ENCODE assay signal across 1 cellular context in genomic region chr2:208265807-208266640, GRCh38.
TF ChIP-seq lines count a peak whose summit lies in the region.

A gene with protein sequence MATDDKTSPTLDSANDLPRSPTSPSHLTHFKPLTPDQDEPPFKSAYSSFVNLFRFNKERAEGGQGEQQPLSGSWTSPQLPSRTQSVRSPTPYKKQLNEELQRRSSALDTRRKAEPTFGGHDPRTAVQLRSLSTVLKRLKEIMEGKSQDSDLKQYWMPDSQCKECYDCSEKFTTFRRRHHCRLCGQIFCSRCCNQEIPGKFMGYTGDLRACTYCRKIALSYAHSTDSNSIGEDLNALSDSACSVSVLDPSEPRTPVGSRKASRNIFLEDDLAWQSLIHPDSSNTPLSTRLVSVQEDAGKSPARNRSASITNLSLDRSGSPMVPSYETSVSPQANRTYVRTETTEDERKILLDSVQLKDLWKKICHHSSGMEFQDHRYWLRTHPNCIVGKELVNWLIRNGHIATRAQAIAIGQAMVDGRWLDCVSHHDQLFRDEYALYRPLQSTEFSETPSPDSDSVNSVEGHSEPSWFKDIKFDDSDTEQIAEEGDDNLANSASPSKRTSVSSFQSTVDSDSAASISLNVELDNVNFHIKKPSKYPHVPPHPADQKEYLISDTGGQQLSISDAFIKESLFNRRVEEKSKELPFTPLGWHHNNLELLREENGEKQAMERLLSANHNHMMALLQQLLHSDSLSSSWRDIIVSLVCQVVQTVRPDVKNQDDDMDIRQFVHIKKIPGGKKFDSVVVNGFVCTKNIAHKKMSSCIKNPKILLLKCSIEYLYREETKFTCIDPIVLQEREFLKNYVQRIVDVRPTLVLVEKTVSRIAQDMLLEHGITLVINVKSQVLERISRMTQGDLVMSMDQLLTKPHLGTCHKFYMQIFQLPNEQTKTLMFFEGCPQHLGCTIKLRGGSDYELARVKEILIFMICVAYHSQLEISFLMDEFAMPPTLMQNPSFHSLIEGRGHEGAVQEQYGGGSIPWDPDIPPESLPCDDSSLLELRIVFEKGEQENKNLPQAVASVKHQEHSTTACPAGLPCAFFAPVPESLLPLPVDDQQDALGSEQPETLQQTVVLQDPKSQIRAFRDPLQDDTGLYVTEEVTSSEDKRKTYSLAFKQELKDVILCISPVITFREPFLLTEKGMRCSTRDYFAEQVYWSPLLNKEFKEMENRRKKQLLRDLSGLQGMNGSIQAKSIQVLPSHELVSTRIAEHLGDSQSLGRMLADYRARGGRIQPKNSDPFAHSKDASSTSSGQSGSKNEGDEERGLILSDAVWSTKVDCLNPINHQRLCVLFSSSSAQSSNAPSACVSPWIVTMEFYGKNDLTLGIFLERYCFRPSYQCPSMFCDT (N-terminal part only) (plus strand): TSS chr2:208266255. CDS start chr2:208271520, 5,265 bp downstream.

TF ChIP-seq in HepG2, 621 proteins besides CTCF, POLR2A, EP300 and RAD21 (continued from another document and continues in another):
- TF ChIP-seq CREBL2 (CRISPR knock-in tag; IDR thresholded peaks at IDR 0.05; ENCODE audit: borderline replicate concordance): no peak
- peak; percentile 95 for TF ChIP-seq RXRA (CRISPR knock-in tag; IDR thresholded peaks at IDR 0.05)
- peak; percentile 90 for TF ChIP-seq ZMYM2 (CRISPR knock-in tag; IDR thresholded peaks at IDR 0.05)
- peak; percentile 82 for TF ChIP-seq ZNF276 (CRISPR knock-in tag; IDR thresholded peaks at IDR 0.05; ENCODE audit: low read depth)
- no peak for TF ChIP-seq ZNF207 (IDR thresholded peaks at IDR 0.05; ENCODE audit: borderline replicate concordance)
- TF ChIP-seq ZNF253 (CRISPR knock-in tag; IDR thresholded peaks at IDR 0.05; ENCODE audit: borderline replicate concordance): no peak
- TF ChIP-seq ZBTB3 (CRISPR knock-in tag; IDR thresholded peaks at IDR 0.05; ENCODE audit: borderline replicate concordance, low read depth): peak; percentile 79; the same call in 1 of the 2 replicates
- no peak for TF ChIP-seq NPAS2 (CRISPR knock-in tag; IDR thresholded peaks at IDR 0.05; ENCODE audit: borderline replicate concordance)
- TF ChIP-seq, protein P1, sequence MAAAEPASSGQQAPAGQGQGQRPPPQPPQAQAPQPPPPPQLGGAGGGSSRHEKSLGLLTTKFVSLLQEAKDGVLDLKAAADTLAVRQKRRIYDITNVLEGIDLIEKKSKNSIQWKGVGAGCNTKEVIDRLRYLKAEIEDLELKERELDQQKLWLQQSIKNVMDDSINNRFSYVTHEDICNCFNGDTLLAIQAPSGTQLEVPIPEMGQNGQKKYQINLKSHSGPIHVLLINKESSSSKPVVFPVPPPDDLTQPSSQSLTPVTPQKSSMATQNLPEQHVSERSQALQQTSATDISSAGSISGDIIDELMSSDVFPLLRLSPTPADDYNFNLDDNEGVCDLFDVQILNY (CRISPR knock-in tag; conservative IDR thresholded peaks at IDR 0.05): no peak
- TF ChIP-seq JDP2 (CRISPR knock-in tag; IDR thresholded peaks at IDR 0.05; ENCODE audit: borderline replicate concordance): no peak; the same call in 1 of the 2 replicates
- TF ChIP-seq, protein P2, sequence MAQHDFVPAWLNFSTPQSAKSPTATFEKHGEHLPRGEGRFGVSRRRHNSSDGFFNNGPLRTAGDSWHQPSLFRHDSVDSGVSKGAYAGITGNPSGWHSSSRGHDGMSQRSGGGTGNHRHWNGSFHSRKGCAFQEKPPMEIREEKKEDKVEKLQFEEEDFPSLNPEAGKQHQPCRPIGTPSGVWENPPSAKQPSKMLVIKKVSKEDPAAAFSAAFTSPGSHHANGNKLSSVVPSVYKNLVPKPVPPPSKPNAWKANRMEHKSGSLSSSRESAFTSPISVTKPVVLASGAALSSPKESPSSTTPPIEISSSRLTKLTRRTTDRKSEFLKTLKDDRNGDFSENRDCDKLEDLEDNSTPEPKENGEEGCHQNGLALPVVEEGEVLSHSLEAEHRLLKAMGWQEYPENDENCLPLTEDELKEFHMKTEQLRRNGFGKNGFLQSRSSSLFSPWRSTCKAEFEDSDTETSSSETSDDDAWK (CRISPR knock-in tag; IDR thresholded peaks at IDR 0.05): no peak
- no peak for TF ChIP-seq JARID2 (CRISPR knock-in tag; IDR thresholded peaks at IDR 0.05; ENCODE audit: insufficient replicate concordance)
- TF ChIP-seq ZNF557 (CRISPR knock-in tag; IDR thresholded peaks at IDR 0.05): no peak; the same call in 1 of the 2 replicates
- TF ChIP-seq ZNF589 (CRISPR knock-in tag; conservative IDR thresholded peaks at IDR 0.05): peak; percentile 82; the same call in 1 of the 2 replicates
- TF ChIP-seq CREM (IDR thresholded peaks at IDR 0.05): peak; percentile 88
- no peak for TF ChIP-seq CREM (CRISPR knock-in tag; IDR thresholded peaks at IDR 0.05)
- TF ChIP-seq U2AF2 (IDR thresholded peaks at IDR 0.05; ENCODE audit: low read depth, low read length): no peak
- TF ChIP-seq NFIB (CRISPR knock-in tag; IDR thresholded peaks at IDR 0.05; ENCODE audit: borderline replicate concordance): no peak
- no peak for TF ChIP-seq ZSCAN22 (CRISPR knock-in tag; IDR thresholded peaks at IDR 0.05)
- TF ChIP-seq AKAP8 (CRISPR knock-in tag; IDR thresholded peaks at IDR 0.05): peak; percentile 74; the same call in 1 of the 2 replicates
- no peak; the same call in 1 of the 2 replicates for TF ChIP-seq ZNF503 (CRISPR knock-in tag; IDR thresholded peaks at IDR 0.05)
- TF ChIP-seq NCOA2 (CRISPR knock-in tag; IDR thresholded peaks at IDR 0.05): peak; percentile 47; the same call in 1 of the 2 replicates
- TF ChIP-seq ZNF562 (CRISPR knock-in tag; IDR thresholded peaks at IDR 0.05; ENCODE audit: borderline replicate concordance): peak; percentile 54; the same call in 1 of the 2 replicates
- TF ChIP-seq, protein P3, sequence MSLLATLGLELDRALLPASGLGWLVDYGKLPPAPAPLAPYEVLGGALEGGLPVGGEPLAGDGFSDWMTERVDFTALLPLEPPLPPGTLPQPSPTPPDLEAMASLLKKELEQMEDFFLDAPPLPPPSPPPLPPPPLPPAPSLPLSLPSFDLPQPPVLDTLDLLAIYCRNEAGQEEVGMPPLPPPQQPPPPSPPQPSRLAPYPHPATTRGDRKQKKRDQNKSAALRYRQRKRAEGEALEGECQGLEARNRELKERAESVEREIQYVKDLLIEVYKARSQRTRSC (CRISPR knock-in tag; IDR thresholded peaks at IDR 0.05; ENCODE audit: low read depth): 0 out of 2 replicates have a peak, but pooled peaks have one; percentile 70
- TF ChIP-seq, protein P4, sequence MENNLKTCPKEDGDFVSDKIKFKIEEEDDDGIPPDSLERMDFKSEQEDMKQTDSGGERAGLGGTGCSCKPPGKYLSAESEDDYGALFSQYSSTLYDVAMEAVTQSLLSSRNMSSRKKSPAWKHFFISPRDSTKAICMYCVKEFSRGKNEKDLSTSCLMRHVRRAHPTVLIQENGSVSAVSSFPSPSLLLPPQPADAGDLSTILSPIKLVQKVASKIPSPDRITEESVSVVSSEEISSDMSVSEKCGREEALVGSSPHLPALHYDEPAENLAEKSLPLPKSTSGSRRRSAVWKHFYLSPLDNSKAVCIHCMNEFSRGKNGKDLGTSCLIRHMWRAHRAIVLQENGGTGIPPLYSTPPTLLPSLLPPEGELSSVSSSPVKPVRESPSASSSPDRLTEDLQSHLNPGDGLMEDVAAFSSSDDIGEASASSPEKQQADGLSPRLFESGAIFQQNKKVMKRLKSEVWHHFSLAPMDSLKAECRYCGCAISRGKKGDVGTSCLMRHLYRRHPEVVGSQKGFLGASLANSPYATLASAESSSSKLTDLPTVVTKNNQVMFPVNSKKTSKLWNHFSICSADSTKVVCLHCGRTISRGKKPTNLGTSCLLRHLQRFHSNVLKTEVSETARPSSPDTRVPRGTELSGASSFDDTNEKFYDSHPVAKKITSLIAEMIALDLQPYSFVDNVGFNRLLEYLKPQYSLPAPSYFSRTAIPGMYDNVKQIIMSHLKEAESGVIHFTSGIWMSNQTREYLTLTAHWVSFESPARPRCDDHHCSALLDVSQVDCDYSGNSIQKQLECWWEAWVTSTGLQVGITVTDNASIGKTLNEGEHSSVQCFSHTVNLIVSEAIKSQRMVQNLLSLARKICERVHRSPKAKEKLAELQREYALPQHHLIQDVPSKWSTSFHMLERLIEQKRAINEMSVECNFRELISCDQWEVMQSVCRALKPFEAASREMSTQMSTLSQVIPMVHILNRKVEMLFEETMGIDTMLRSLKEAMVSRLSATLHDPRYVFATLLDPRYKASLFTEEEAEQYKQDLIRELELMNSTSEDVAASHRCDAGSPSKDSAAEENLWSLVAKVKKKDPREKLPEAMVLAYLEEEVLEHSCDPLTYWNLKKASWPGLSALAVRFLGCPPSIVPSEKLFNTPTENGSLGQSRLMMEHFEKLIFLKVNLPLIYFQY (CRISPR knock-in tag; IDR thresholded peaks at IDR 0.05; ENCODE audit: borderline replicate concordance): peak; percentile 30; the same call in 1 of the 2 replicates
- 0 out of 2 replicates have a peak, but pooled peaks have one; percentile 86 for TF ChIP-seq ZNF564 (CRISPR knock-in tag; IDR thresholded peaks at IDR 0.05)
- TF ChIP-seq ZZZ3 (CRISPR knock-in tag; IDR thresholded peaks at IDR 0.05; ENCODE audit: borderline replicate concordance): peak; percentile 75; the same call in 1 of the 2 replicates
- TF ChIP-seq ZSCAN25 (CRISPR knock-in tag; IDR thresholded peaks at IDR 0.05): peak; percentile 100
- peak; percentile 68; the same call in 1 of the 2 replicates for TF ChIP-seq NKX3-1 (CRISPR knock-in tag; IDR thresholded peaks at IDR 0.05)
- TF ChIP-seq, protein P5, sequence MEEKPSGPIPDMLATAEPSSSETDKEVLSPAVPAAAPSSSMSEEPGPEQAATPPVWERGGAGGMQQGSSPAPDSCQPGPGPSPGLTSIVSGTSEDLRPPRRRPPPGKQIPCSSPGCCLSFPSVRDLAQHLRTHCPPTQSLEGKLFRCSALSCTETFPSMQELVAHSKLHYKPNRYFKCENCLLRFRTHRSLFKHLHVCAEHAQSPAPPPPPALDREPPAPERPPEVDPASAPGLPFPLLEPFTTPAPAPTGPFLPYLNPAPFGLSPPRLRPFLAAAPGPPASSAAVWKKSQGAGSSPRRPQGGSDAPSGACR (CRISPR knock-in tag; IDR thresholded peaks at IDR 0.05): peak; percentile 83
- no peak for TF ChIP-seq RFX1 (IDR thresholded peaks at IDR 0.05)
- TF ChIP-seq ZNF30 (CRISPR knock-in tag; IDR thresholded peaks at IDR 0.05): no peak
- peak; percentile 92; the same call in 1 of the 2 replicates for TF ChIP-seq AHR (CRISPR knock-in tag; IDR thresholded peaks at IDR 0.05)
- peak; percentile 74; the same call in 1 of the 2 replicates for TF ChIP-seq THAP8 (CRISPR knock-in tag; IDR thresholded peaks at IDR 0.05; ENCODE audit: borderline replicate concordance)
- TF ChIP-seq ZNF143 (CRISPR knock-in tag; IDR thresholded peaks at IDR 0.05): peak; percentile 65
- TF ChIP-seq RBM22 (optimal IDR thresholded peaks at IDR 0.05; ENCODE audit: low read length): no peak
- TF ChIP-seq SMAD9 (CRISPR knock-in tag; IDR thresholded peaks at IDR 0.05): no peak
